ENCODE assay signal across 9 cellular contexts in genomic region chr17:68292689-68293040, GRCh38. TPM values are rescaled to one million over a fixed set of nuclear protein-coding genes. Genes with fewer than 3 reads are reported as not detected.
A peak's percentile ranks its signal among the peaks of the same experiment; 100 is the strongest.
DNase-seq lines count a peak whose midpoint lies in the region; ATAC-seq and TF ChIP-seq lines count a peak whose summit lies in the region.
"Had no signal": no experiment of that assay in that cellular context is flagged by ENCODE, and none has a peak within 500 bp of the region (broad histone marks: within the 10 kb centered on the region; RNA-seq: fewer than 3 reads in every experiment).

No MANE protein-coding gene starts in this region.

- H3K23ac ChIP-seq in trophoblast cell (ENCODE audit: low read length): no peak overlapping the region

- H3K36me3 ChIP-seq in MM.1S (replicated peaks; ENCODE audit: insufficient read depth, low read length): no peaks in the 10 kb centered on the region
- H3K36me3 ChIP-seq in endodermal cell (ENCODE audit: control insufficient read depth, insufficient read depth, low read length): no peaks in the 10 kb centered on the region
- no peaks in the 10 kb centered on the region for H3K36me3 ChIP-seq in trophoblast cell (ENCODE audit: control insufficient read depth in 1 of 2, insufficient read depth in 2 of 2, low read length in 2 of 2)

- H3K4me3 Mint-ChIP-seq in endodermal cell: peak overlapping the region; percentile 57

- no peak overlapping the region for H2BK120ac ChIP-seq in trophoblast cell (ENCODE audit: insufficient read depth, low read length, poor library complexity)

- H3K9me3 Mint-ChIP-seq in endodermal cell: no peaks in the 10 kb centered on the region

- peaks cover 5% of the 10 kb centered on the region; the same call in 1 of the 2 replicates for H3K4me1 ChIP-seq in MM.1S (ENCODE audit: low read length)
- no peaks in the 10 kb centered on the region for H3K4me1 ChIP-seq in endodermal cell (ENCODE audit: control insufficient read depth, insufficient read depth, low read length)
- peaks cover 12 to 13% of the 10 kb centered on the region in 2 experiments for H3K4me1 ChIP-seq in trophoblast cell (ENCODE audit: control insufficient read depth in 1 of 2, insufficient read depth in 2 of 2, low read length in 2 of 2)
- H3K4me1 ChIP-seq: foreskin keratinocyte had no signal

- H3K79me1 ChIP-seq in trophoblast cell (ENCODE audit: low read length): peaks cover 24% of the 10 kb centered on the region

- H3K36me3 Mint-ChIP-seq in endodermal cell (ENCODE audit: low read depth): no peaks in the 10 kb centered on the region

- H2AFZ ChIP-seq in MM.1S (ENCODE audit: low read length): peak overlapping the region; percentile 88
- H2AFZ ChIP-seq in trophoblast cell (ENCODE audit: insufficient read depth, low read length, poor library complexity): no peak overlapping the region

- H3K14ac ChIP-seq in trophoblast cell (ENCODE audit: low read length): no peak overlapping the region

- no peak for TF ChIP-seq CTCF in MM.1S (IDR thresholded peaks at IDR 0.05; ENCODE audit: low read length)
- no peak for TF ChIP-seq CTCF in endodermal cell (conservative IDR thresholded peaks at IDR 0.05)

- DNase-seq in G401 (ENCODE audit: low spot score): peak; percentile 62
- no peak for DNase-seq in MM.1S
- DNase-seq in endodermal cell: no peak
- DNase-seq in trophoblast cell: no peak
- no peak for DNase-seq in islet precursor cell
- DNase-seq in DMS53 (lab: John Stamatoyannopoulos, UW): no peak
- DNase-seq in stimulated activated CD4-positive, alpha-beta T cell treated with anti-CD3 and anti-CD28 coated beads, Interleukin-4, amount 100 ng/mL, for 1 hour: no peak

- H3K4me3 ChIP-seq in MM.1S (ENCODE audit: low read length) (peak overlapping the region; percentile 74), endodermal cell (ENCODE audit: low read length) (peak overlapping the region; percentile 84), trophoblast cell (ENCODE audit: low read depth, low read length) (no peak overlapping the region)

- 42 to 47% methylated on average over 8 to 9 of the region's 9 CpGs for WGBS in endodermal cell (ENCODE audit: insufficient coverage in 1 of 2, insufficient read length in 1 of 2), 2 experiments
- no CpG with 5 or more reads among the region's 9 CpGs for WGBS in trophoblast cell (ENCODE audit: extremely low coverage, insufficient coverage, insufficient read length)

- no peak for ATAC-seq in GM21786 (IDR thresholded peaks at IDR 0.05; ENCODE audit: unreplicated experiment)

- no peak overlapping the region for H2AK5ac ChIP-seq in trophoblast cell (ENCODE audit: low read length)

- H3K4me1 Mint-ChIP-seq in endodermal cell: peaks cover 37% of the 10 kb centered on the region

- H3K79me2 ChIP-seq in MM.1S (ENCODE audit: low read length) (no peaks in the 10 kb centered on the region), trophoblast cell (ENCODE audit: control insufficient read depth, insufficient read depth, low read length, poor library complexity) (peaks cover 10% of the 10 kb centered on the region)

- peak overlapping the region; percentile 99 for H3K9ac ChIP-seq in MM.1S (ENCODE audit: low read length)
- H3K9ac ChIP-seq in endodermal cell (ENCODE audit: extremely low read depth, low read length, poor library complexity, severe bottlenecking): peak overlapping the region; percentile 78
- no peak overlapping the region for H3K9ac ChIP-seq in trophoblast cell (ENCODE audit: low read length)

- H4K8ac ChIP-seq in trophoblast cell (ENCODE audit: low read depth, low read length): peak overlapping the region; percentile 26

- no peak overlapping the region for H3K27ac Mint-ChIP-seq in endodermal cell

- H3K27me3 ChIP-seq in MM.1S (replicated peaks; ENCODE audit: insufficient read depth, low read length) (no peaks in the 10 kb centered on the region), endodermal cell (ENCODE audit: control insufficient read depth, insufficient read depth, low read length, poor library complexity, severe bottlenecking) (peaks cover 60% of the 10 kb centered on the region), trophoblast cell (ENCODE audit: insufficient read depth, low read length) (no peaks in the 10 kb centered on the region)

- H3F3A ChIP-seq in MM.1S (ENCODE audit: insufficient read depth, low read length): peaks cover 31% of the 10 kb centered on the region

- in situ Hi-C loops in G401 (cut with HindIII; ENCODE audit: low sequenced_read_pairs): no loop called here

- no peak overlapping the region for H3K4ac ChIP-seq in trophoblast cell (ENCODE audit: low read depth, low read length)

- no peaks in the 10 kb centered on the region for H4K20me1 ChIP-seq in MM.1S (ENCODE audit: insufficient read depth, low read length)

- no peak overlapping the region for H2BK5ac ChIP-seq in trophoblast cell (ENCODE audit: low read depth, low read length, poor library complexity)

- H3K18ac ChIP-seq in trophoblast cell (ENCODE audit: low read length): no peak overlapping the region

- H3K9me3 ChIP-seq in MM.1S (replicated peaks; ENCODE audit: insufficient read depth, low read length): no peaks in the 10 kb centered on the region
- H3K9me3 ChIP-seq in endodermal cell (ENCODE audit: control insufficient read depth, low read length): peaks cover 1% of the 10 kb centered on the region
- H3K9me3 ChIP-seq in trophoblast cell (ENCODE audit: insufficient read depth, low read depth, low read length): no peaks in the 10 kb centered on the region

- H3K9me2 ChIP-seq in MM.1S (replicated peaks; ENCODE audit: insufficient read depth, low read length): no peaks in the 10 kb centered on the region

- H3K27me3 Mint-ChIP-seq in endodermal cell (ENCODE audit: insufficient read depth): peaks cover 60% of the 10 kb centered on the region

- no peak overlapping the region for H4K12ac ChIP-seq in trophoblast cell (ENCODE audit: low read depth, low read length)

- H2BK12ac ChIP-seq in trophoblast cell (ENCODE audit: low read length): no peak overlapping the region

- H4K91ac ChIP-seq in trophoblast cell (ENCODE audit: low read depth, low read length): peak overlapping the region; percentile 96

- H3K27ac ChIP-seq in MM.1S (ENCODE audit: low read length) (peak overlapping the region; percentile 91), endodermal cell (ENCODE audit: low read depth, low read length) (no peak overlapping the region), trophoblast cell (ENCODE audit: low read depth, low read length) (peak overlapping the region; percentile 22)
- H3K27ac ChIP-seq: foreskin keratinocyte had no signal

- H3K4me2 ChIP-seq in MM.1S (ENCODE audit: low read depth, low read length): peak overlapping the region; percentile 57
- H3K4me2 ChIP-seq in trophoblast cell (ENCODE audit: low read length): peak overlapping the region; percentile 87

RNA-seq across cellular contexts. Expression of gene ARSG, which starts 1.4 kb away (rescaled TPM):
- 4.3 and 17.3 TPM in 2 replicates for total RNA-seq in G401 (2014; rRNA removed; shearing (Covaris generic))
- total RNA-seq in endodermal cell: 10 to 100 TPM in 1 of 2 donors, 1 to 10 TPM in 1; 4.4 to 14.1 TPM
- 6.2 TPM for polyA plus RNA-seq in endodermal cell (2013, experiment 1 of 2)
- polyA plus RNA-seq in endodermal cell (2013, experiment 2 of 2): 5.0 TPM
- 2.8 and 3.0 TPM in 2 replicates for polyA plus RNA-seq in trophoblast cell (2013)

RNA-seq across cellular contexts. Expression of gene SLC16A6, which starts 1.7 kb away (rescaled TPM):
- total RNA-seq in G401 (2014; rRNA removed; shearing (Covaris generic)): 0.31 and 0.37 TPM in 2 replicates
- under 1 TPM; 0.18 to 0.58 TPM for total RNA-seq in endodermal cell
- polyA plus RNA-seq in endodermal cell (2013, experiment 1 of 2): 0.32 TPM
- 0.37 TPM for polyA plus RNA-seq in endodermal cell (2013, experiment 2 of 2)
- polyA plus RNA-seq in trophoblast cell (2013): 10.7 and 11.1 TPM in 2 replicates
- total RNA-seq: foreskin keratinocyte had no signal
- polyA plus RNA-seq: foreskin keratinocyte had no signal

RNA-seq across cellular contexts. Expression of gene AMZ2, which starts 44.8 kb away (rescaled TPM):
- total RNA-seq in G401 (2014; rRNA removed; shearing (Covaris generic)): 142 and 144 TPM in 2 replicates
- 10 to 100 TPM; 64.0 to 89.4 TPM for total RNA-seq in endodermal cell
- polyA plus RNA-seq in endodermal cell (2013, experiment 1 of 2): 88.9 TPM
- polyA plus RNA-seq in endodermal cell (2013, experiment 2 of 2): 86.9 TPM
- 102 and 110 TPM in 2 replicates for polyA plus RNA-seq in trophoblast cell (2013)
